1 cellular context compared by ENCODE assay signal in genomic region chr14:70416322-70416716, GRCh38.
TF ChIP-seq lines count a peak whose summit lies in the region.

No MANE protein-coding gene starts in this region.

TF ChIP-seq in HepG2, 621 proteins besides CTCF, POLR2A, EP300 and RAD21:
- TF ChIP-seq ONECUT2 (CRISPR knock-in tag; IDR thresholded peaks at IDR 0.05) (0 out of 2 replicates have a peak, but pooled peaks have one; percentile 10), FOXC1 (CRISPR knock-in tag; IDR thresholded peaks at IDR 0.05; ENCODE audit: borderline replicate concordance) (no peak), TBP (CRISPR knock-in tag; IDR thresholded peaks at IDR 0.05) (no peak), IRX3 (CRISPR knock-in tag; IDR thresholded peaks at IDR 0.05; ENCODE audit: borderline replicate concordance, low read depth) (0 out of 2 replicates have a peak, but pooled peaks have one; percentile 17), HDAC2 (CRISPR knock-in tag; IDR thresholded peaks at IDR 0.05) (no peak), ZNF350 (CRISPR knock-in tag; IDR thresholded peaks at IDR 0.05; ENCODE audit: borderline replicate concordance, low read depth) (no peak), TARDBP (CRISPR knock-in tag; IDR thresholded peaks at IDR 0.05) (no peak), MTF1 (CRISPR knock-in tag; IDR thresholded peaks at IDR 0.05) (no peak), NCOR1 (IDR thresholded peaks at IDR 0.05; ENCODE audit: borderline replicate concordance, low read length) (no peak), THAP8 (CRISPR knock-in tag; IDR thresholded peaks at IDR 0.05; ENCODE audit: borderline replicate concordance) (no peak), SP140L (CRISPR knock-in tag; IDR thresholded peaks at IDR 0.05; ENCODE audit: borderline replicate concordance) (no peak), SNAPC2 (CRISPR knock-in tag; IDR thresholded peaks at IDR 0.05) (0 out of 2 replicates have a peak, but pooled peaks have one; percentile 3), ZNF598 (CRISPR knock-in tag; IDR thresholded peaks at IDR 0.05; ENCODE audit: borderline replicate concordance) (no peak)
